In genomic region chr19:15452111-15453047, GRCh38 we compare ENCODE assay signal across 9 cellular contexts. TPM values are rescaled to one million over a fixed set of nuclear protein-coding genes. Genes with fewer than 3 reads are reported as not detected.
DNase-seq lines count a peak whose midpoint lies in the region; ATAC-seq and TF ChIP-seq lines count a peak whose summit lies in the region.
"Had no signal": no experiment of that assay in that cellular context is flagged by ENCODE, and none has a peak within 500 bp of the region (broad histone marks: within the 10 kb centered on the region; RNA-seq: fewer than 3 reads in every experiment).

No MANE protein-coding gene starts in this region.

- no peaks in the 10 kb centered on the region for H3K9me3 ChIP-seq in spleen

- peak overlapping the region; percentile 44 to 52 for H3K4me3 ChIP-seq in cardiac fibroblast (replicated peaks in 1 of 2; ENCODE audit: low read depth in 2 of 2, low read length in 2 of 2)
- H3K4me3 ChIP-seq in spleen = peak overlapping the region in 7 of 8 donors; percentile 2 to 63 (median 28)

- no peak overlapping the region for H3K4me3 Mint-ChIP-seq in T-helper 2 cell treated with Interferon-gamma antibody and Interleukin-4, amounts not matched to agents 5 μg/mL and 100 μg/mL, for 36 hours
- H3K4me3 Mint-ChIP-seq in CD14-positive monocyte = no peak overlapping the region
- H3K4me3 Mint-ChIP-seq: activated T-cell treated with anti-CD3 and anti-CD28 coated beads, Interleukin-2, amount 50 U/mL, for 72 hours had no signal

- peak overlapping the region in 7 of 8 donors; percentile 20 to 93 (median 51) for H3K27ac ChIP-seq in spleen

- peaks cover 63% of the 10 kb centered on the region for H3K36me3 Mint-ChIP-seq in T-helper 2 cell treated with Interferon-gamma antibody and Interleukin-4, amounts not matched to agents 5 μg/mL and 100 μg/mL, for 36 hours (ENCODE audit: low read depth)
- H3K36me3 Mint-ChIP-seq in CD14-positive monocyte = peaks cover 40 to 42% of the 10 kb centered on the region in 2 donors

- DNase-seq in T-helper 2 cell treated with Interferon-gamma antibody and Interleukin-4, amounts not matched to agents 5 μg/mL and 100 μg/mL, for 36 hours (ENCODE audit: low spot score) = no peak
- DNase-seq in T-helper 2 cell = no peak
- DNase-seq in NCI-H2029 (lab: John Stamatoyannopoulos, UW) = peak; percentile 75
- peak; percentile 88 to 89 for DNase-seq in cardiac fibroblast (ENCODE audit: low read depth in 2 of 2)
- peak; percentile 94 for DNase-seq in islet precursor cell
- DNase-seq in spleen = peak; percentile 86
- DNase-seq in CD14-positive monocyte (ENCODE audit: low spot score) = no peak

- peaks cover 0 to 51% (median 14%) of the 10 kb centered on the region in 6 donors for H3K4me1 ChIP-seq in spleen

- peak overlapping the region; percentile 41 for H3K27ac Mint-ChIP-seq in T-helper 2 cell treated with Interferon-gamma antibody and Interleukin-4, amounts not matched to agents 5 μg/mL and 100 μg/mL, for 36 hours
- H3K27ac Mint-ChIP-seq in CD14-positive monocyte = peak overlapping the region in 3 of 7 donors; percentile 38 to 53 (median 50)
- H3K27ac Mint-ChIP-seq: activated T-cell treated with anti-CD3 and anti-CD28 coated beads, Interleukin-2, amount 50 U/mL, for 72 hours had no signal

- no peak for ATAC-seq in GM21717 (IDR thresholded peaks at IDR 0.05; ENCODE audit: unreplicated experiment)
- ATAC-seq: activated T-cell treated with anti-CD3 and anti-CD28 coated beads, Interleukin-2, amount 50 U/mL, for 72 hours had no signal

- 58 to 84% (median 75%) methylated on average over 25 to 37 of the region's 37 CpGs for WGBS in spleen, 5 donors

- intact Hi-C loops in spleen (cut with DNase I; ENCODE audit: low total_unique reads) = no loop called here
- intact Hi-C loops in CD14-positive monocyte (cut with micrococcal nuclease) = no loop called here

- no peaks in the 10 kb centered on the region for H3K9me3 Mint-ChIP-seq in T-helper 2 cell treated with Interferon-gamma antibody and Interleukin-4, amounts not matched to agents 5 μg/mL and 100 μg/mL, for 36 hours
- peaks cover 0 to 3% (median 2%) of the 10 kb centered on the region in 7 donors for H3K9me3 Mint-ChIP-seq in CD14-positive monocyte

- TF ChIP-seq POLR2A in spleen (IDR thresholded peaks at IDR 0.05) = no peak

- H3K27me3 ChIP-seq in spleen (replicated peaks in 1 of 7) = peaks cover 0 to 24% (median 11%) of the 10 kb centered on the region in 7 donors

- peaks cover 0 to 72% (median 50%) of the 10 kb centered on the region in 6 donors for H3K36me3 ChIP-seq in spleen

- no peaks in the 10 kb centered on the region for H3K27me3 Mint-ChIP-seq in T-helper 2 cell treated with Interferon-gamma antibody and Interleukin-4, amounts not matched to agents 5 μg/mL and 100 μg/mL, for 36 hours (ENCODE audit: low read depth)
- peaks cover 0 to 1% (median 0%) of the 10 kb centered on the region in 3 donors for H3K27me3 Mint-ChIP-seq in CD14-positive monocyte (ENCODE audit: low read depth in 3 of 3)

- H3K4me1 Mint-ChIP-seq in T-helper 2 cell treated with Interferon-gamma antibody and Interleukin-4, amounts not matched to agents 5 μg/mL and 100 μg/mL, for 36 hours (ENCODE audit: low read depth) = peaks cover 6% of the 10 kb centered on the region
- peaks cover 15% of the 10 kb centered on the region for H3K4me1 Mint-ChIP-seq in CD14-positive monocyte

- TF ChIP-seq CTCF in cardiac fibroblast (IDR thresholded peaks at IDR 0.05; ENCODE audit: low read depth, low read length) (no peak), spleen (IDR thresholded peaks at IDR 0.05 in 8 of 11, conservative IDR thresholded peaks at IDR 0.05 in 3 of 11) (no peak), CD14-positive monocyte (IDR thresholded peaks at IDR 0.05) (no peak)

RNA-seq across cellular contexts. Expression of gene WIZ, which starts 2.6 kb away (rescaled TPM):
- 10 to 100 TPM; 23.1 to 33.7 (median 26.9) TPM for total RNA-seq in spleen
- polyA plus RNA-seq in spleen = 10 to 100 TPM in 1 of 3 donors, 1 to 10 TPM in 2; 6.6 to 14.8 (median 7.0) TPM
- polyA plus RNA-seq in CD14-positive monocyte = under 1 TPM; 0.47 to 0.51 TPM

RNA-seq across cellular contexts. Expression of gene RASAL3, which starts 12.0 kb away (rescaled TPM):
- total RNA-seq in spleen = 10 to 100 TPM; 43.9 to 79.1 (median 59.2) TPM
- 10 to 100 TPM; 31.7 to 66.8 (median 66.1) TPM for polyA plus RNA-seq in spleen
- 10 to 100 TPM in 1 of 2 donors, 1 to 10 TPM in 1; 4.5 to 13.6 TPM for polyA plus RNA-seq in CD14-positive monocyte

RNA-seq across cellular contexts. Expression of gene PGLYRP2, which starts 26.9 kb away (rescaled TPM):
- under 1 TPM in 2 of 7 donors, not detected in 5; 0.10 to 0.16 TPM for total RNA-seq in spleen
- polyA plus RNA-seq in spleen (under 1 TPM in 2 of 3 donors, not detected in 1; 0.02 to 0.06 TPM), CD14-positive monocyte (under 1 TPM; 0.15 to 0.32 TPM)

RNA-seq across cellular contexts. Expression of gene AKAP8L, which starts 33.6 kb away (rescaled TPM):
- 100 to 1,000 TPM; 121 to 236 (median 140) TPM for total RNA-seq in spleen
- 100 to 1,000 TPM in 1 of 3 donors, 10 to 100 TPM in 2; 41.2 to 131 (median 87.8) TPM for polyA plus RNA-seq in spleen
- polyA plus RNA-seq in CD14-positive monocyte = 10 to 100 TPM; 21.4 to 39.0 TPM

RNA-seq across cellular contexts. Expression of gene CYP4F22, which starts 55.9 kb away (rescaled TPM):
- 1 to 10 TPM in 1 of 7 donors, under 1 TPM in 4, not detected in 2; 0.28 to 1.2 (median 0.37) TPM for total RNA-seq in spleen
- polyA plus RNA-seq in spleen (under 1 TPM; 0.10 to 0.17 (median 0.14) TPM), CD14-positive monocyte (under 1 TPM; 0.08 to 0.33 TPM)

Comparison
In these comparisons a context has a peak if more than half of its experiments do, and no peak if none do; other contexts are left out.
1. DNase-seq: peak in NCI-H2029 (single experiment), cardiac fibroblast (2 of 2), islet precursor cell (single experiment) and spleen (single experiment); none in T-helper 2 cell treated with Interferon-gamma antibody and Interleukin-4, amounts not matched to agents 5 μg/mL and 100 μg/mL, for 36 hours (single experiment), T-helper 2 cell (0 of 5) and CD14-positive monocyte (single experiment).
2. RNA of gene WIZ, which starts 2.6 kb away (polyA plus RNA-seq): 6.6 to 14.8 TPM in spleen; 0.47 to 0.51 TPM in CD14-positive monocyte; every median in the first group is over 4 times any median in the second.